In the genomic region with DNA sequence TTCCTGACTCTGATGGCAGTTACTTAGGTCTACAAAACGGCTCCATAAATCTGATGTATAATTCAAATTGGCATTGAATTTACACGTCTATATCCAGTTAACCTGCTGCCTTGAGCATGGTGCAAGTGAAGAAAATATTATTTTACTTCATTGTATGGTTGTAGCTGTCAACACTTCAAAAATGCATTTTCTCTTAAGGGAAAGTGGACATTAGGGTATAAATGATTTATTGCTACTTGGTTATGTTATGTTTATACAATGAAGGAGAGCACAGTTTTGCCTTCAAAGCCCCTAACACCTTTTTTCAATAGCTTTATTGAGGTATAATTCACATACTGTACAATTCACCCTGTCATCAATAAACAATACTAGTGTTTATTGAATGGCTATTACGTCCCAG, we compare ENCODE assay signal across 15 cellular contexts. TPM values are rescaled to one million over a fixed set of nuclear protein-coding genes. Genes with fewer than 3 reads are reported as not detected.
A peak's percentile ranks its signal among the peaks of the same experiment; 100 is the strongest.
DNase-seq lines count a peak whose midpoint lies in the region; ATAC-seq and TF ChIP-seq lines count a peak whose summit lies in the region.
"Had no signal": no experiment of that assay in that cellular context is flagged by ENCODE, and none has a peak within 500 bp of the region (broad histone marks: within the 10 kb centered on the region; RNA-seq: fewer than 3 reads in every experiment).

No MANE protein-coding gene starts in this region.

- ATAC-seq in natural killer cell (no peak), HG03159 (IDR thresholded peaks at IDR 0.05; ENCODE audit: unreplicated experiment) (no peak)
- ATAC-seq in natural killer cell treated with Interleukin-12 subunit alpha and Interleukin-12 subunit beta and Interleukin-15 and Interleukin-18, amount 100 ng/mL, for 72 hours: no peak
- no peak for ATAC-seq in activated naive CD8-positive, alpha-beta T cell treated with anti-CD3 and anti-CD28 coated beads, Interleukin-2, amount 10 ng/mL, durations not matched to agents 7 days and 5 days (ENCODE audit: low read depth)
- ATAC-seq: esophagus mucosa had no signal

- TF ChIP-seq CTCF in natural killer cell (IDR thresholded peaks at IDR 0.05): no peak
- TF ChIP-seq CTCF in Loucy (conservative IDR thresholded peaks at IDR 0.05; ENCODE audit: low read length): no peak
- no peak for TF ChIP-seq CTCF in progenitor cell of endocrine pancreas (IDR thresholded peaks at IDR 0.05; ENCODE audit: unreplicated experiment)

- H3K4me3 Mint-ChIP-seq in natural killer cell: peak overlapping the region; percentile 100
- no peak overlapping the region for H3K4me3 Mint-ChIP-seq in natural killer cell treated with Interleukin-12 subunit alpha and Interleukin-12 subunit beta and Interleukin-15 and Interleukin-18, amount 100 ng/mL, for 72 hours
- peak overlapping the region; percentile 92 for H3K4me3 Mint-ChIP-seq in activated naive CD8-positive, alpha-beta T cell treated with anti-CD3 and anti-CD28 coated beads, Interleukin-2, amount 10 ng/mL, durations not matched to agents 7 days and 5 days
- no peak overlapping the region for H3K4me3 Mint-ChIP-seq in progenitor cell of endocrine pancreas (ENCODE audit: low read depth)

- H2AFZ ChIP-seq in Loucy (ENCODE audit: low read length): no peak overlapping the region

- H3F3A ChIP-seq in Loucy (ENCODE audit: low read depth): peaks cover 11% of the 10 kb centered on the region

- no peaks in the 10 kb centered on the region for H3K36me3 ChIP-seq in Loucy (ENCODE audit: insufficient read depth, low read length)
- H3K36me3 ChIP-seq: thoracic aorta had no signal

- H3K4me1 ChIP-seq in Loucy (ENCODE audit: insufficient read depth, low read length, poor library complexity, severe bottlenecking): peaks cover 33% of the 10 kb centered on the region

- no peak for DNase-seq in natural killer cell
- DNase-seq in natural killer cell treated with Interleukin-12 subunit alpha and Interleukin-12 subunit beta and Interleukin-15 and Interleukin-18, amount 100 ng/mL, for 72 hours (ENCODE audit: low spot score): no peak
- DNase-seq in activated naive CD8-positive, alpha-beta T cell treated with anti-CD3 and anti-CD28 coated beads, Interleukin-2, amount 10 ng/mL, durations not matched to agents 7 days and 5 days: no peak
- DNase-seq in progenitor cell of endocrine pancreas (ENCODE audit: low spot score, unreplicated experiment): no peak
- no peak for DNase-seq in RKO (ENCODE audit: low spot score)
- DNase-seq: NCI-H2171 treated with DMSO at 0.1 percent for 48 hours; NCI-H774; posterior cingulate gyrus; RPMI8226; stimulated activated CD4-positive, alpha-beta T cell treated with anti-CD3 and anti-CD28 coated beads, Interleukin-4, amount 100 ng/mL, for 4 hours; stimulated activated CD8-positive, alpha-beta memory T cell treated with anti-CD3 and anti-CD28 coated beads, Interleukin-4, amount 100 ng/mL, for 48 hours had no signal

- POLR2A ChIA-PET in activated naive CD8-positive, alpha-beta T cell treated with anti-CD3 and anti-CD28 coated beads, Interleukin-2, amount 10 ng/mL, durations not matched to agents 7 days and 5 days (lab: Charles Lee): no interaction called here

- peak overlapping the region; percentile 89 for H3K4me2 ChIP-seq in Loucy (ENCODE audit: low read depth, low read length, poor library complexity, severe bottlenecking)

- intact Hi-C loops in natural killer cell (cut with micrococcal nuclease): no loop called here

- H3K9me2 ChIP-seq in Loucy (replicated peaks; ENCODE audit: low read depth, low read length): no peaks in the 10 kb centered on the region

- H3K4me1 Mint-ChIP-seq in natural killer cell (peaks cover 33 to 34% of the 10 kb centered on the region in 2 donors), progenitor cell of endocrine pancreas (ENCODE audit: low read depth) (peaks cover 2% of the 10 kb centered on the region)
- peaks cover 17 to 28% of the 10 kb centered on the region in 2 donors for H3K4me1 Mint-ChIP-seq in natural killer cell treated with Interleukin-12 subunit alpha and Interleukin-12 subunit beta and Interleukin-15 and Interleukin-18, amount 100 ng/mL, for 72 hours (ENCODE audit: low read depth in 2 of 2)
- peaks cover 24% of the 10 kb centered on the region for H3K4me1 Mint-ChIP-seq in activated naive CD8-positive, alpha-beta T cell treated with anti-CD3 and anti-CD28 coated beads, Interleukin-2, amount 10 ng/mL, durations not matched to agents 7 days and 5 days

- H3K9me3 Mint-ChIP-seq in natural killer cell: no peaks in the 10 kb centered on the region
- no peaks in the 10 kb centered on the region for H3K9me3 Mint-ChIP-seq in natural killer cell treated with Interleukin-12 subunit alpha and Interleukin-12 subunit beta and Interleukin-15 and Interleukin-18, amount 100 ng/mL, for 72 hours
- H3K9me3 Mint-ChIP-seq in activated naive CD8-positive, alpha-beta T cell treated with anti-CD3 and anti-CD28 coated beads, Interleukin-2, amount 10 ng/mL, durations not matched to agents 7 days and 5 days: no peaks in the 10 kb centered on the region
- no peaks in the 10 kb centered on the region for H3K9me3 Mint-ChIP-seq in progenitor cell of endocrine pancreas (ENCODE audit: low read depth)

- no peaks in the 10 kb centered on the region for H3K27me3 Mint-ChIP-seq in natural killer cell (ENCODE audit: low read depth in 2 of 2)
- no peaks in the 10 kb centered on the region for H3K27me3 Mint-ChIP-seq in natural killer cell treated with Interleukin-12 subunit alpha and Interleukin-12 subunit beta and Interleukin-15 and Interleukin-18, amount 100 ng/mL, for 72 hours
- no peaks in the 10 kb centered on the region for H3K27me3 Mint-ChIP-seq in activated naive CD8-positive, alpha-beta T cell treated with anti-CD3 and anti-CD28 coated beads, Interleukin-2, amount 10 ng/mL, durations not matched to agents 7 days and 5 days
- no peaks in the 10 kb centered on the region for H3K27me3 Mint-ChIP-seq in progenitor cell of endocrine pancreas

- H3K36me3 Mint-ChIP-seq in natural killer cell (peaks cover 10% of the 10 kb centered on the region), progenitor cell of endocrine pancreas (ENCODE audit: insufficient read depth) (no peaks in the 10 kb centered on the region)
- peaks cover 8% of the 10 kb centered on the region for H3K36me3 Mint-ChIP-seq in natural killer cell treated with Interleukin-12 subunit alpha and Interleukin-12 subunit beta and Interleukin-15 and Interleukin-18, amount 100 ng/mL, for 72 hours
- H3K36me3 Mint-ChIP-seq in activated naive CD8-positive, alpha-beta T cell treated with anti-CD3 and anti-CD28 coated beads, Interleukin-2, amount 10 ng/mL, durations not matched to agents 7 days and 5 days: peaks cover 19% of the 10 kb centered on the region

- H3K9me3 ChIP-seq in Loucy (ENCODE audit: insufficient read depth, low read depth, low read length): no peaks in the 10 kb centered on the region
- H3K9me3 ChIP-seq: thoracic aorta had no signal

- H3K4me3 ChIP-seq in Loucy (ENCODE audit: low read length, poor library complexity, severe bottlenecking): peak overlapping the region; percentile 87

- peaks cover 4% of the 10 kb centered on the region for H3K27me3 ChIP-seq in Loucy (ENCODE audit: insufficient read depth, low read length, poor library complexity, severe bottlenecking)

- H3K27ac Mint-ChIP-seq in natural killer cell: peak overlapping the region; percentile 99 to 100
- H3K27ac Mint-ChIP-seq in natural killer cell treated with Interleukin-12 subunit alpha and Interleukin-12 subunit beta and Interleukin-15 and Interleukin-18, amount 100 ng/mL, for 72 hours: peak overlapping the region in 1 of 2 donors; percentile 99
- H3K27ac Mint-ChIP-seq in activated naive CD8-positive, alpha-beta T cell treated with anti-CD3 and anti-CD28 coated beads, Interleukin-2, amount 10 ng/mL, durations not matched to agents 7 days and 5 days: peak overlapping the region; percentile 98
- no peak overlapping the region for H3K27ac Mint-ChIP-seq in progenitor cell of endocrine pancreas

- H3K9ac ChIP-seq in Loucy (ENCODE audit: low read depth, low read length, poor library complexity, severe bottlenecking): peak overlapping the region; percentile 93

- peaks cover 23% of the 10 kb centered on the region for H3K79me2 ChIP-seq in Loucy (ENCODE audit: insufficient read depth, low read length)

- peaks cover 22% of the 10 kb centered on the region for H4K20me1 ChIP-seq in Loucy (ENCODE audit: insufficient read depth, low read length, poor library complexity, severe bottlenecking)

RNA-seq across cellular contexts. Expression of gene USP15, which starts 2.0 kb away (rescaled TPM):
- total RNA-seq in natural killer cell (100 to 1,000 TPM; 188 to 251 (median 197) TPM), progenitor cell of endocrine pancreas (43.3 and 49.1 TPM in 2 replicates)
- 100 to 1,000 TPM; 154 to 159 TPM for total RNA-seq in natural killer cell treated with Interleukin-12 subunit alpha and Interleukin-12 subunit beta and Interleukin-15 and Interleukin-18, amount 100 ng/mL, for 72 hours
- 100 to 1,000 TPM; 163 TPM for total RNA-seq in activated naive CD8-positive, alpha-beta T cell treated with anti-CD3 and anti-CD28 coated beads, Interleukin-2, amount 10 ng/mL, durations not matched to agents 7 days and 5 days

Comparison
In these comparisons a context has a peak if more than half of its experiments do, and no peak if none do; other contexts are left out.
1. H3K4me3 Mint-ChIP-seq: peak in natural killer cell (single experiment) and activated naive CD8-positive, alpha-beta T cell treated with anti-CD3 and anti-CD28 coated beads, Interleukin-2, amount 10 ng/mL, durations not matched to agents 7 days and 5 days (single experiment); none in natural killer cell treated with Interleukin-12 subunit alpha and Interleukin-12 subunit beta and Interleukin-15 and Interleukin-18, amount 100 ng/mL, for 72 hours (single experiment) and progenitor cell of endocrine pancreas (single experiment).